8 cellular contexts compared by ENCODE assay signal in genomic region chrX:50691820-50692219, GRCh38.
A peak's percentile ranks its signal among the peaks of the same experiment; 100 is the strongest.
DNase-seq lines count a peak whose midpoint lies in the region; ATAC-seq, FAIRE-seq and TF ChIP-seq lines count a peak whose summit lies in the region.

No MANE protein-coding gene starts in this region.

- H2AFZ ChIP-seq in OCI-LY3 (ENCODE audit: low read depth, low read length) (no peak overlapping the region), mesenchymal stem cell (ENCODE audit: low read depth, low read length) (no peak overlapping the region)

- no peak overlapping the region for H4K91ac ChIP-seq in mesenchymal stem cell (ENCODE audit: low read length)

- H4K20me1 ChIP-seq in OCI-LY3 (ENCODE audit: insufficient read depth, low read length) = no peaks in the 10 kb centered on the region

- no peaks in the 10 kb centered on the region for H3K27me3 ChIP-seq in OCI-LY3 (ENCODE audit: low read depth, low read length)
- H3K27me3 ChIP-seq in mesenchymal stem cell (ENCODE audit: control insufficient read depth in 1 of 2, insufficient read depth in 1 of 2, low read length in 2 of 2) = peaks cover 0 to 27% of the 10 kb centered on the region in 2 experiments

- no peaks in the 10 kb centered on the region for H3K79me2 ChIP-seq in OCI-LY3 (ENCODE audit: low read length)

- peak; percentile 69 for TF ChIP-seq CTCF in OCI-LY3 (IDR thresholded peaks at IDR 0.05; ENCODE audit: low read depth, low read length)

- no peak overlapping the region for H2BK12ac ChIP-seq in mesenchymal stem cell (ENCODE audit: low read length in 2 of 2)

- H2BK5ac ChIP-seq in mesenchymal stem cell (ENCODE audit: low read depth, low read length, poor library complexity, severe bottlenecking) = no peak overlapping the region

- no peak overlapping the region for H4K8ac ChIP-seq in mesenchymal stem cell (ENCODE audit: low read length)

- H2BK15ac ChIP-seq in mesenchymal stem cell (ENCODE audit: low read depth, poor library complexity, severe bottlenecking) = no peak overlapping the region

- H3K27ac ChIP-seq in OCI-LY3 (ENCODE audit: low read length) = no peak overlapping the region
- no peak overlapping the region for H3K27ac ChIP-seq in mesenchymal stem cell (ENCODE audit: low read length, poor library complexity, severe bottlenecking)

- no peaks in the 10 kb centered on the region; the same call in 1 of the 2 replicates for H3K4me1 ChIP-seq in OCI-LY3 (ENCODE audit: low read length)
- H3K4me1 ChIP-seq in mesenchymal stem cell (ENCODE audit: control insufficient read depth, insufficient read depth, low read depth, low read length) = no peaks in the 10 kb centered on the region

- H3K4me3 ChIP-seq in OCI-LY3 (ENCODE audit: low read length) (no peak overlapping the region), mesenchymal stem cell (ENCODE audit: insufficient read depth in 1 of 2, low read depth in 1 of 2, low read length in 2 of 2) (no peak overlapping the region)

- H3K4me2 ChIP-seq in OCI-LY3 (ENCODE audit: low read length) (peak overlapping the region; percentile 49), mesenchymal stem cell (ENCODE audit: low read length, poor library complexity, severe bottlenecking) (no peak overlapping the region)

- no peak overlapping the region for H2AK5ac ChIP-seq in mesenchymal stem cell (ENCODE audit: low read length, severe bottlenecking)

- peak; percentile 70 for FAIRE-seq in colon (lab: Jason Lieb, UNC)

- peaks cover 2% of the 10 kb centered on the region for H3K79me1 ChIP-seq in mesenchymal stem cell (replicated peaks; ENCODE audit: low read length, poor library complexity, severe bottlenecking)

- H3K36me3 ChIP-seq in OCI-LY3 (replicated peaks; ENCODE audit: low read depth, low read length) (no peaks in the 10 kb centered on the region), mesenchymal stem cell (ENCODE audit: control insufficient read depth in 1 of 2, insufficient read depth in 2 of 2, low read depth in 1 of 2, low read length in 2 of 2) (no peaks in the 10 kb centered on the region)

- 100% methylated on average over 1 of the region's 5 CpGs for WGBS in mesenchymal stem cell

- H2BK120ac ChIP-seq in mesenchymal stem cell (ENCODE audit: low read depth, low read length) = no peak overlapping the region

- H3K9me3 ChIP-seq in OCI-LY3 (ENCODE audit: insufficient read depth, low read length) (no peaks in the 10 kb centered on the region), mesenchymal stem cell (ENCODE audit: control insufficient read depth, low read length) (no peaks in the 10 kb centered on the region)

- DNase-seq in SIG-M5 treated with dmso at 0.1 percent for 504 hours (lab: John Stamatoyannopoulos, UW; ENCODE audit: unreplicated experiment) = peak; percentile 55
- no peak for DNase-seq in SIG-M5 (lab: John Stamatoyannopoulos, UW)
- peak; percentile 54 for DNase-seq in mesenchymal stem cell
- DNase-seq in NCI-H446 treated with DMSO at 0.1 percent for 48 hours (lab: John Stamatoyannopoulos, UW) = no peak

- no peak overlapping the region for H3K4ac ChIP-seq in mesenchymal stem cell (ENCODE audit: low read depth in 1 of 2, low read length in 2 of 2)

- H3K23ac ChIP-seq in mesenchymal stem cell (ENCODE audit: low read length in 2 of 2) = no peak overlapping the region

- H3K18ac ChIP-seq in mesenchymal stem cell (ENCODE audit: low read depth in 1 of 2, low read length in 2 of 2) = no peak overlapping the region

- H3K14ac ChIP-seq in mesenchymal stem cell (ENCODE audit: low read length in 2 of 2) = no peak overlapping the region

- ATAC-seq in GM19351 (IDR thresholded peaks at IDR 0.05; ENCODE audit: unreplicated experiment) (peak; percentile 99), HG03460 (IDR thresholded peaks at IDR 0.05; ENCODE audit: unreplicated experiment) (peak; percentile 75)

- H3K9ac ChIP-seq in OCI-LY3 (ENCODE audit: low read length) = no peak overlapping the region
- H3K9ac ChIP-seq in mesenchymal stem cell (ENCODE audit: low read length) = no peak overlapping the region

Comparison
In these comparisons a context has a peak if more than half of its experiments do, and no peak if none do; other contexts are left out.
1. DNase-seq: peak in SIG-M5 treated with dmso at 0.1 percent for 504 hours (single experiment) and mesenchymal stem cell (single experiment); none in SIG-M5 (single experiment) and NCI-H446 treated with DMSO at 0.1 percent for 48 hours (single experiment).